1 cellular context compared by ENCODE assay signal in the genomic region with DNA sequence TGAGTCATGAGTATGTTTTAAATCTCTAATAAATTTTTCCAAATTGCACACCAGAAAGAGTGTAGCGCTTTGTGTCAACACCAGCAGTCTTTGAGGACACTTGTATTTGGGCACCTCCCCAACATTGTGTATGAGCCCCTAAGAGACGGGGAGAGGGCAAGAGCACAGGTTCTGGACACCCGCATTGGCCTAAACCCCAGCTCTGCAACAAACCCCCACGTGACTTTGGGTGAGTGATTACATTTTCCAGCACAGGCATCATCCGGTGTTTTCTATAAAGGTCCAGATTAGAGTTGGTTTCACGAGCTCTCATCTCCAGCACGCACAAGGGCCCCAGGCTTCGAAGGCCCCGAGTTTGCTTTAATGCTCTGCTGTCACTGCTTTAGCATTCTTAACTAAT.
TF ChIP-seq lines count a peak whose summit lies in the region.

No MANE protein-coding gene starts in this region.

TF ChIP-seq in K562, 482 proteins besides CTCF, POLR2A, EP300 and RAD21 (continued from another document):
- TF ChIP-seq NELFE (IDR thresholded peaks at IDR 0.05; ENCODE audit: insufficient read depth, insufficient read length) (no peak), MCM2 (IDR thresholded peaks at IDR 0.05; ENCODE audit: low read depth) (no peak)
